27 cellular contexts compared by ENCODE assay signal in the genomic region with DNA sequence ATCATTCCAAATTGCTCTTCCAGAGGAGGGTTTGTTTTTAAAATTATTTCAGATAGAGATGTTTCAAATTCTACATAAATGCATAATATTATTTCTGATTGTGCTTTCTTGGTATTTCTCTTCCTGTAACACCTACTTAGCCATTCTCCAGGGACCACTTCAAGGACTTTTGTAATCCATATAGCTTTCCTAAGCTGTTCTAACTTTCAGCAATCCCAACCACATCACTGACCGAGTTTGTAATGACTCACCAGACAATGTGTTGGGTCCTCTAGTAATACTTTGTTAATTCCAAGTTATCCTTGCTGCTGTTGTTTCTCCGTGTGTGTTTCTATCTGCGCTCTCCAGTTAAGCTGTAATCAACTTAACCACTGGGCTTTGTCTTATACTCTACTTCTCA.
DNase-seq lines count a peak whose midpoint lies in the region; ATAC-seq and TF ChIP-seq lines count a peak whose summit lies in the region.
"Had no signal": no experiment of that assay in that cellular context is flagged by ENCODE, and none has a peak within 500 bp of the region (broad histone marks: within the 10 kb centered on the region; RNA-seq: fewer than 3 reads in every experiment).

No MANE protein-coding gene starts in this region.

- intact Hi-C loops in naive thymus-derived CD4-positive, alpha-beta T cell (cut with micrococcal nuclease) = no loop called here

- H2BK120ac ChIP-seq in mesenchymal stem cell (ENCODE audit: low read depth, low read length) = no peak overlapping the region

- TF ChIP-seq CTCF in epithelial cell of esophagus (IDR thresholded peaks at IDR 0.05; ENCODE audit: insufficient read depth, low read depth, low read length, missing control alignments) = no peak

- no peak overlapping the region for H3K9ac ChIP-seq in mesenchymal stem cell (ENCODE audit: low read length)
- H3K9ac ChIP-seq: KMS-11, neural progenitor cell had no signal

- H3K18ac ChIP-seq in mesenchymal stem cell (ENCODE audit: low read depth in 1 of 2, low read length in 2 of 2) = no peak overlapping the region

- no peak overlapping the region for H3K14ac ChIP-seq in mesenchymal stem cell (ENCODE audit: low read length in 2 of 2)

- no peak overlapping the region for H2BK15ac ChIP-seq in mesenchymal stem cell (ENCODE audit: low read depth, poor library complexity, severe bottlenecking)

- H3K27me3 ChIP-seq in ACC112 (ENCODE audit: insufficient read depth, low read length) = no peaks in the 10 kb centered on the region
- H3K27me3 ChIP-seq in mesenchymal stem cell (ENCODE audit: control insufficient read depth in 1 of 2, insufficient read depth in 1 of 2, low read length in 2 of 2) = peaks cover 0 to 30% of the 10 kb centered on the region in 2 experiments
- H3K27me3 ChIP-seq in naive thymus-derived CD4-positive, alpha-beta T cell (ENCODE audit: control insufficient read depth in 2 of 2, insufficient read depth in 2 of 2, low read length in 2 of 2) = peaks cover 0 to 3% of the 10 kb centered on the region in 2 donors
- H3K27me3 ChIP-seq: hepatocyte, neural progenitor cell, tibial artery had no signal

- no peak overlapping the region for H3K4ac ChIP-seq in mesenchymal stem cell (ENCODE audit: low read depth in 1 of 2, low read length in 2 of 2)

- CTCF ChIA-PET in naive thymus-derived CD4-positive, alpha-beta T cell (lab: Charles Lee) = no interaction called here

- no peaks in the 10 kb centered on the region for H3K9me3 ChIP-seq in mesenchymal stem cell (ENCODE audit: control insufficient read depth, low read length)
- no peaks in the 10 kb centered on the region for H3K9me3 ChIP-seq in naive thymus-derived CD4-positive, alpha-beta T cell (ENCODE audit: control insufficient read depth in 2 of 3, low read length in 3 of 3)
- H3K9me3 ChIP-seq: HAP-1, tibial artery had no signal

- no peaks in the 10 kb centered on the region for H3K79me1 ChIP-seq in mesenchymal stem cell (replicated peaks; ENCODE audit: low read length, poor library complexity, severe bottlenecking)

- POLR2A ChIA-PET in naive thymus-derived CD4-positive, alpha-beta T cell (lab: Charles Lee) = no interaction called here

- DNase-seq in M059J (ENCODE audit: low read depth) = peak; percentile 41
- DNase-seq in epithelial cell of esophagus (ENCODE audit: low read depth) = peak; percentile 36
- peak; percentile 82 for DNase-seq in mesenchymal stem cell
- no peak for DNase-seq in naive thymus-derived CD4-positive, alpha-beta T cell
- DNase-seq in stimulated activated CD4-positive, alpha-beta T cell treated with anti-CD3 and anti-CD28 coated beads, Interleukin-2, amount 100 ng/mL, for 24 hours = no peak
- no peak for DNase-seq in NCI-H2227 treated with DMSO at 0.1 percent for 48 hours (lab: John Stamatoyannopoulos, UW)
- DNase-seq: activated CD8-positive, alpha-beta T cell treated with anti-CD3 and anti-CD28 coated beads for 36 hours; activated T-cell treated with anti-CD3 and anti-CD28 coated beads, Interleukin-2, amount 50 U/mL, for 4 hours; CD4-positive, CD25-positive, alpha-beta regulatory T cell; DMS79; dorsolateral prefrontal cortex; erythroblast; NCI-H1105; NCI-H2107; NCI-H69; SHP77; tibial artery had no signal

- H3K4me3 Mint-ChIP-seq in naive thymus-derived CD4-positive, alpha-beta T cell = no peak overlapping the region
- H3K4me3 Mint-ChIP-seq: activated CD8-positive, alpha-beta T cell treated with anti-CD3 and anti-CD28 coated beads for 36 hours; activated naive CD4-positive, alpha-beta T cell treated with anti-CD3 and anti-CD28 coated beads, Interleukin-2, amount 50 U/mL, for 24 hours; activated T-cell treated with anti-CD3 and anti-CD28 coated beads, Interleukin-2, amount 50 U/mL, for 4 hours; CD4-positive, CD25-positive, alpha-beta regulatory T cell; neural progenitor cell; stimulated activated effector memory CD8-positive, alpha-beta T cell treated with anti-CD3 and anti-CD28 coated beads, Interleukin-12 subunit alpha, Interleukin-12 subunit beta, amount 100 ng/mL, for 72 hours; T-helper 1 cell treated with Interleukin-12 subunit alpha and Interleukin-12 subunit beta and Interleukin-4 antibody, amounts not matched to agents 30 μg/mL and 1 μg/mL, for 36 hours had no signal

- no peak overlapping the region for H3K23ac ChIP-seq in mesenchymal stem cell (ENCODE audit: low read length in 2 of 2)

- H3K4me1 Mint-ChIP-seq in naive thymus-derived CD4-positive, alpha-beta T cell = no peaks in the 10 kb centered on the region
- H3K4me1 Mint-ChIP-seq: activated naive CD4-positive, alpha-beta T cell treated with anti-CD3 and anti-CD28 coated beads, Interleukin-2, amount 50 U/mL, for 24 hours; CD4-positive, CD25-positive, alpha-beta regulatory T cell; neural progenitor cell; stimulated activated effector memory CD8-positive, alpha-beta T cell treated with anti-CD3 and anti-CD28 coated beads, Interleukin-12 subunit alpha, Interleukin-12 subunit beta, amount 100 ng/mL, for 72 hours had no signal

- peaks cover 0 to 4% (median 0%) of the 10 kb centered on the region in 11 donors for H3K9me3 Mint-ChIP-seq in naive thymus-derived CD4-positive, alpha-beta T cell
- H3K9me3 Mint-ChIP-seq: activated CD8-positive, alpha-beta T cell treated with anti-CD3 and anti-CD28 coated beads for 36 hours; activated naive CD4-positive, alpha-beta T cell treated with anti-CD3 and anti-CD28 coated beads, Interleukin-2, amount 50 U/mL, for 24 hours; activated T-cell treated with anti-CD3 and anti-CD28 coated beads, Interleukin-2, amount 50 U/mL, for 4 hours; neural progenitor cell; stimulated activated effector memory CD8-positive, alpha-beta T cell treated with anti-CD3 and anti-CD28 coated beads, Interleukin-12 subunit alpha, Interleukin-12 subunit beta, amount 100 ng/mL, for 72 hours; T-helper 1 cell treated with Interleukin-12 subunit alpha and Interleukin-12 subunit beta and Interleukin-4 antibody, amounts not matched to agents 30 μg/mL and 1 μg/mL, for 36 hours had no signal

- H3K79me2 ChIP-seq in ACC112 (ENCODE audit: control insufficient read depth, insufficient read depth, low read length, unreplicated experiment) = no peaks in the 10 kb centered on the region

- H4K8ac ChIP-seq in mesenchymal stem cell (ENCODE audit: low read length) = no peak overlapping the region

- peaks cover 29% of the 10 kb centered on the region for H3K4me1 ChIP-seq in ACC112 (ENCODE audit: control insufficient read depth, insufficient read depth, low read length, unreplicated experiment)
- no peaks in the 10 kb centered on the region for H3K4me1 ChIP-seq in mesenchymal stem cell (ENCODE audit: control insufficient read depth, insufficient read depth, low read depth, low read length)
- no peaks in the 10 kb centered on the region for H3K4me1 ChIP-seq in naive thymus-derived CD4-positive, alpha-beta T cell (ENCODE audit: control insufficient read depth in 2 of 2, insufficient read depth in 2 of 2, low read length in 2 of 2)
- H3K4me1 ChIP-seq: HAP-1, neural progenitor cell had no signal

- H2BK12ac ChIP-seq in mesenchymal stem cell (ENCODE audit: low read length in 2 of 2) = no peak overlapping the region

- peak overlapping the region; percentile 28; the same call in 1 of the 2 replicates for H3K4me3 ChIP-seq in ACC112 (ENCODE audit: low read depth, low read length)
- H3K4me3 ChIP-seq in epithelial cell of esophagus (ENCODE audit: low read length) = no peak overlapping the region
- H3K4me3 ChIP-seq in mesenchymal stem cell (ENCODE audit: insufficient read depth in 1 of 2, low read depth in 1 of 2, low read length in 2 of 2) = no peak overlapping the region
- no peak overlapping the region for H3K4me3 ChIP-seq in naive thymus-derived CD4-positive, alpha-beta T cell (ENCODE audit: low read length)
- H3K4me3 ChIP-seq: dorsolateral prefrontal cortex, HAP-1, hepatocyte, neural progenitor cell, tibial artery had no signal

- no peak overlapping the region for H2AK5ac ChIP-seq in mesenchymal stem cell (ENCODE audit: low read length, severe bottlenecking)

- H3K27ac ChIP-seq in ACC112 (ENCODE audit: low read depth, low read length) (no peak overlapping the region), mesenchymal stem cell (ENCODE audit: low read length, poor library complexity, severe bottlenecking) (no peak overlapping the region)
- no peak overlapping the region for H3K27ac ChIP-seq in naive thymus-derived CD4-positive, alpha-beta T cell (ENCODE audit: low read depth, low read length)
- H3K27ac ChIP-seq: dorsolateral prefrontal cortex, hepatocyte, KMS-11, neural progenitor cell, tibial artery, VCaP had no signal

- H3K4me2 ChIP-seq in mesenchymal stem cell (ENCODE audit: low read length, poor library complexity, severe bottlenecking) = no peak overlapping the region
- H3K4me2 ChIP-seq: hepatocyte, KMS-11, neural progenitor cell had no signal

- no peaks in the 10 kb centered on the region for H3K36me3 Mint-ChIP-seq in naive thymus-derived CD4-positive, alpha-beta T cell
- H3K36me3 Mint-ChIP-seq: activated naive CD4-positive, alpha-beta T cell treated with anti-CD3 and anti-CD28 coated beads, Interleukin-2, amount 50 U/mL, for 24 hours; CD4-positive, CD25-positive, alpha-beta regulatory T cell; neural progenitor cell; stimulated activated effector memory CD8-positive, alpha-beta T cell treated with anti-CD3 and anti-CD28 coated beads, Interleukin-12 subunit alpha, Interleukin-12 subunit beta, amount 100 ng/mL, for 72 hours had no signal

- H4K91ac ChIP-seq in mesenchymal stem cell (ENCODE audit: low read length) = no peak overlapping the region

- 33% methylated on average over 1 of the region's 3 CpGs for WGBS in mesenchymal stem cell

- H2AFZ ChIP-seq in ACC112 (ENCODE audit: low read length, unreplicated experiment) = no peak overlapping the region
- no peak overlapping the region for H2AFZ ChIP-seq in mesenchymal stem cell (ENCODE audit: low read depth, low read length)
- H2AFZ ChIP-seq: hepatocyte, neural progenitor cell had no signal

- ATAC-seq in HG02678 (IDR thresholded peaks at IDR 0.05; ENCODE audit: unreplicated experiment) = no peak
- ATAC-seq in naive thymus-derived CD4-positive, alpha-beta T cell = no peak
- ATAC-seq: activated CD8-positive, alpha-beta T cell treated with anti-CD3 and anti-CD28 coated beads for 36 hours; activated T-cell treated with anti-CD3 and anti-CD28 coated beads, Interleukin-2, amount 50 U/mL, for 4 hours; stimulated activated effector memory CD8-positive, alpha-beta T cell treated with anti-CD3 and anti-CD28 coated beads, Interleukin-12 subunit alpha, Interleukin-12 subunit beta, amount 100 ng/mL, for 72 hours had no signal

- H3K27ac Mint-ChIP-seq in naive thymus-derived CD4-positive, alpha-beta T cell = no peak overlapping the region
- H3K27ac Mint-ChIP-seq: activated CD8-positive, alpha-beta T cell treated with anti-CD3 and anti-CD28 coated beads for 36 hours; activated naive CD4-positive, alpha-beta T cell treated with anti-CD3 and anti-CD28 coated beads, Interleukin-2, amount 50 U/mL, for 24 hours; neural progenitor cell; stimulated activated effector memory CD8-positive, alpha-beta T cell treated with anti-CD3 and anti-CD28 coated beads, Interleukin-12 subunit alpha, Interleukin-12 subunit beta, amount 100 ng/mL, for 72 hours; T-helper 1 cell treated with Interleukin-12 subunit alpha and Interleukin-12 subunit beta and Interleukin-4 antibody, amounts not matched to agents 30 μg/mL and 1 μg/mL, for 36 hours had no signal

- H3K36me3 ChIP-seq in ACC112 (ENCODE audit: insufficient read depth, low read length) (no peaks in the 10 kb centered on the region), mesenchymal stem cell (ENCODE audit: control insufficient read depth in 1 of 2, insufficient read depth in 2 of 2, low read depth in 1 of 2, low read length in 2 of 2) (no peaks in the 10 kb centered on the region)
- no peaks in the 10 kb centered on the region for H3K36me3 ChIP-seq in naive thymus-derived CD4-positive, alpha-beta T cell (ENCODE audit: control insufficient read depth in 2 of 3, insufficient read depth in 3 of 3, low read length in 3 of 3)
- H3K36me3 ChIP-seq: HAP-1, neural progenitor cell, tibial artery had no signal

- peaks cover 22 to 50% (median 29%) of the 10 kb centered on the region in 5 donors for H3K27me3 Mint-ChIP-seq in naive thymus-derived CD4-positive, alpha-beta T cell

- no peak overlapping the region for H2BK5ac ChIP-seq in mesenchymal stem cell (ENCODE audit: low read depth, low read length, poor library complexity, severe bottlenecking)

Comparison
In these comparisons a context has a peak if more than half of its experiments do, and no peak if none do; other contexts are left out.
1. DNase-seq: peak in M059J (single experiment), epithelial cell of esophagus (single experiment) and mesenchymal stem cell (single experiment); none in naive thymus-derived CD4-positive, alpha-beta T cell (0 of 9), stimulated activated CD4-positive, alpha-beta T cell treated with anti-CD3 and anti-CD28 coated beads, Interleukin-2, amount 100 ng/mL, for 24 hours (0 of 2) and NCI-H2227 treated with DMSO at 0.1 percent for 48 hours (single experiment).